ENCODE assay signal across 23 cellular contexts in the genomic region with DNA sequence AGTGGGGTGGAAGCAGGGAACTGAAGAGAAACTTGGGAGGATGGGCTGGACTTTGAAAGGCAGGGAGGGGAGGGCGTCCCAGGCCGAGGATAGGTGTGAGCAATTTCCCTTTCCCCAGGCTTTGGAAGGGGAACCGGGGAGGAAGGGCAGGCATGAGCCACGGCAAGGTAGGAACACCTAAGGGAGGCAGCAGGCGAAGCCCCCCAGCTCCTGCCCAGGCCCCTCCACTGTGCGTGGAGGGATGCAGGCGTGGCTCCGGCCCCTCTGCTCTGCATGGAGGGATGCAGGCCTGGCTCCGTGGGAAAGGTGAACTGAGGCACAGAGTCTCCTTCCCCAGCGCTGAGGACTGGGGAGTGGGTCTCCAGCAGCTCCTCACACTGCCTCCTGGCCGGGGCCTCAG.
DNase-seq lines count a peak whose midpoint lies in the region; ATAC-seq, FAIRE-seq and TF ChIP-seq lines count a peak whose summit lies in the region.
"Had no signal": no experiment of that assay in that cellular context is flagged by ENCODE, and none has a peak within 500 bp of the region (broad histone marks: within the 10 kb centered on the region; RNA-seq: fewer than 3 reads in every experiment).

No MANE protein-coding gene starts in this region.

- ATAC-seq in Right ventricle myocardium inferior: no peak
- ATAC-seq: CD8-positive, alpha-beta T cell had no signal

- no peak overlapping the region for H4K91ac ChIP-seq in neuronal stem cell (ENCODE audit: low read depth, low read length, poor library complexity)

- H3K27me3 ChIP-seq in endothelial cell of umbilical vein (ENCODE audit: control insufficient read depth in 2 of 2, insufficient read depth in 2 of 2, low read length in 2 of 2) (no peaks in the 10 kb centered on the region), neuronal stem cell (ENCODE audit: control insufficient read depth in 3 of 3, insufficient read depth in 3 of 3, low read depth in 1 of 3, low read length in 3 of 3) (peaks cover 0 to 32% (median 0%) of the 10 kb centered on the region in 3 experiments)
- H3K27me3 ChIP-seq in CD8-positive, alpha-beta memory T cell (ENCODE audit: insufficient read depth, low read length, poor library complexity, severe bottlenecking): no peaks in the 10 kb centered on the region

- H3K36me3 Mint-ChIP-seq in CD8-positive, alpha-beta memory T cell: peaks cover 0 to 2% (median 0%) of the 10 kb centered on the region in 3 donors
- H3K36me3 Mint-ChIP-seq: CD8-positive, alpha-beta T cell had no signal

- H4K8ac ChIP-seq in neuronal stem cell (ENCODE audit: low read depth, low read length): no peak overlapping the region

- BruUV-seq in endothelial cell of umbilical vein (replicated peaks; lab: Mats Ljungman, UMichigan): no TSS peak

- H3K36me3 ChIP-seq in endothelial cell of umbilical vein (ENCODE audit: control insufficient read depth in 2 of 2, extremely low read depth in 1 of 2, insufficient read depth in 2 of 2, low read length in 2 of 2) (no peaks in the 10 kb centered on the region), neuronal stem cell (replicated peaks in 1 of 2; ENCODE audit: control insufficient read depth in 2 of 2, insufficient read depth in 2 of 2, low read length in 2 of 2) (no peaks in the 10 kb centered on the region)
- H3K36me3 ChIP-seq in CD8-positive, alpha-beta memory T cell (ENCODE audit: insufficient read depth, low read length): no peaks in the 10 kb centered on the region

- H3K4me1 ChIP-seq in endothelial cell of umbilical vein (ENCODE audit: control insufficient read depth, extremely low read depth, insufficient read depth, low read length): peaks cover 48% of the 10 kb centered on the region
- peaks cover 0 to 6% of the 10 kb centered on the region in 2 donors for H3K4me1 ChIP-seq in neuronal stem cell (ENCODE audit: control insufficient read depth in 2 of 2, insufficient read depth in 1 of 2, low read depth in 1 of 2, low read length in 2 of 2)
- H3K4me1 ChIP-seq in CD8-positive, alpha-beta memory T cell (ENCODE audit: insufficient read depth, low read length): no peaks in the 10 kb centered on the region

- peak overlapping the region; percentile 61 for H2BK15ac ChIP-seq in neuronal stem cell (ENCODE audit: low read length)

- H3K9me3 ChIP-seq in endothelial cell of umbilical vein (replicated peaks; ENCODE audit: control insufficient read depth, insufficient read depth, low read length): no peaks in the 10 kb centered on the region
- no peaks in the 10 kb centered on the region for H3K9me3 ChIP-seq in neuronal stem cell (replicated peaks in 1 of 2; ENCODE audit: control insufficient read depth in 2 of 2, insufficient read depth in 1 of 2, low read depth in 1 of 2, low read length in 2 of 2)
- no peaks in the 10 kb centered on the region for H3K9me3 ChIP-seq in CD8-positive, alpha-beta memory T cell (ENCODE audit: low read length)

- TF ChIP-seq CTCF in endothelial cell of umbilical vein (IDR thresholded peaks at IDR 0.05; ENCODE audit: extremely low read depth in 1 of 2, insufficient read depth in 1 of 2, low read depth in 1 of 2, low read length in 2 of 2): no peak

- H3K4me2 ChIP-seq in endothelial cell of umbilical vein (ENCODE audit: insufficient read depth, low read length): no peak overlapping the region
- no peak overlapping the region for H3K4me2 ChIP-seq in neuronal stem cell (ENCODE audit: insufficient read depth, low read length, poor library complexity, severe bottlenecking)

- no peak overlapping the region for H3K18ac ChIP-seq in neuronal stem cell (ENCODE audit: low read length)

- no peak overlapping the region for H3K27ac ChIP-seq in endothelial cell of umbilical vein (ENCODE audit: insufficient read depth, low read depth, low read length)
- H3K27ac ChIP-seq in neuronal stem cell (replicated peaks; ENCODE audit: low read length): no peak overlapping the region
- no peak overlapping the region for H3K27ac ChIP-seq in CD8-positive, alpha-beta memory T cell (ENCODE audit: low read depth, low read length)
- H3K27ac ChIP-seq: SK-N-MC had no signal

- no peak overlapping the region for H2BK120ac ChIP-seq in neuronal stem cell (ENCODE audit: low read depth, low read length)

- peak; percentile 67 for DNase-seq in cardiac septum (ENCODE audit: low spot score)
- no peak for DNase-seq in Right ventricle myocardium inferior (ENCODE audit: missing footprints)
- no peak for DNase-seq in endothelial cell of umbilical vein (ENCODE audit: low read depth, low spot score)
- DNase-seq in neuronal stem cell (ENCODE audit: low spot score): no peak
- DNase-seq in CD8-positive, alpha-beta memory T cell: no peak
- no peak for DNase-seq in NCI-H1694 (lab: John Stamatoyannopoulos, UW)
- no peak for DNase-seq in iPS-NIHi11 (ENCODE audit: low spot score)
- DNase-seq: AML-193; C1 segment of cervical spinal cord; CD8-positive, alpha-beta T cell; EL; GF-D8; GOT3; Kasumi-1; NCI-H1417; NCI-H187; NCI-H2107; NCI-H446 treated with DMSO at 0.1 percent for 48 hours; NCI-H526 treated with DMSO at 0.1 percent for 48 hours; SHP77 treated with DMSO at 0.1 percent for 48 hours had no signal

- peak; percentile 15 for FAIRE-seq in endothelial cell of umbilical vein (lab: Jason Lieb, UNC)
- FAIRE-seq: D721Med, GM19239 had no signal

- H2AFZ ChIP-seq in endothelial cell of umbilical vein (ENCODE audit: low read depth, low read length) (no peak overlapping the region), neuronal stem cell (ENCODE audit: low read length) (no peak overlapping the region)

- dilution Hi-C loops in endothelial cell of umbilical vein (cut with MboI; ENCODE audit: extremely low pct_ligation_motif_present, low sequenced_read_pairs): no loop called here

- no peak for TF ChIP-seq POLR2A in endothelial cell of umbilical vein (IDR thresholded peaks at IDR 0.05; ENCODE audit: low read depth, low read length)

- H3K27ac Mint-ChIP-seq in CD8-positive, alpha-beta memory T cell: peak overlapping the region in 1 of 8 donors; percentile 28
- H3K27ac Mint-ChIP-seq: CD8-positive, alpha-beta T cell had no signal

- H3K4ac ChIP-seq in neuronal stem cell (ENCODE audit: low read length): no peak overlapping the region

- peak overlapping the region; percentile 51 for H3K14ac ChIP-seq in neuronal stem cell (ENCODE audit: low read length)

- no peak overlapping the region for H3K23ac ChIP-seq in neuronal stem cell (ENCODE audit: low read depth, low read length, poor library complexity)

- CTCF ChIA-PET in endothelial cell of umbilical vein (lab: Charles Lee): interaction anchor here (0.6 to 1.3 kb wide), 4 partner anchors 15 to 104 kb away, joined by 3 to 4 read pairs (median 3); no protein-coding TSS in a partner anchor
- CTCF ChIA-PET in CD8-positive, alpha-beta memory T cell (lab: Charles Lee): no interaction called here

- H3K9ac ChIP-seq in endothelial cell of umbilical vein (replicated peaks; ENCODE audit: extremely low read depth, insufficient read depth, low read length) (no peak overlapping the region), neuronal stem cell (ENCODE audit: low read depth, low read length, poor library complexity) (no peak overlapping the region)

- H3K9me3 Mint-ChIP-seq in CD8-positive, alpha-beta memory T cell: peaks cover 0 to 1% (median 0%) of the 10 kb centered on the region in 5 donors
- H3K9me3 Mint-ChIP-seq: CD8-positive, alpha-beta T cell had no signal

- H3K4me1 Mint-ChIP-seq in CD8-positive, alpha-beta memory T cell: no peaks in the 10 kb centered on the region

- H2BK12ac ChIP-seq in neuronal stem cell (ENCODE audit: low read length): peak overlapping the region; percentile 79

- H3K4me3 ChIP-seq in endothelial cell of umbilical vein (replicated peaks in 1 of 3; ENCODE audit: insufficient read depth in 1 of 3, low read depth in 1 of 3, low read length in 3 of 3) (no peak overlapping the region), neuronal stem cell (ENCODE audit: low read length in 2 of 2) (no peak overlapping the region)
- no peak overlapping the region for H3K4me3 ChIP-seq in CD8-positive, alpha-beta memory T cell (ENCODE audit: low read length)
- H3K4me3 ChIP-seq: SK-N-MC had no signal

- no CpG with 5 or more reads among the region's 11 CpGs for WGBS in neuronal stem cell (ENCODE audit: extremely low coverage in 2 of 2, insufficient read length in 2 of 2, insufficient replicate concordance in 1 of 2), 2 donors

- no peaks in the 10 kb centered on the region for H3K79me2 ChIP-seq in endothelial cell of umbilical vein (ENCODE audit: control insufficient read depth, insufficient read depth, low read length)

- H2AK5ac ChIP-seq in neuronal stem cell (ENCODE audit: low read depth, low read length): no peak overlapping the region

- no peak overlapping the region for H2BK5ac ChIP-seq in neuronal stem cell (ENCODE audit: low read length)

- H3K9me1 ChIP-seq in endothelial cell of umbilical vein (replicated peaks; ENCODE audit: control insufficient read depth, extremely low read depth, insufficient read depth, low read length): no peaks in the 10 kb centered on the region

- intact Hi-C loops in cardiac septum (cut with DNase I) (no loop called here), Right ventricle myocardium inferior (cut with DNase I) (no loop called here), endothelial cell of umbilical vein (cut with micrococcal nuclease) (no loop called here)

- H3K27me3 Mint-ChIP-seq in CD8-positive, alpha-beta memory T cell: peaks cover 4 to 25% of the 10 kb centered on the region in 2 donors

- POLR2A ChIA-PET in endothelial cell of umbilical vein (lab: Charles Lee): no interaction called here
- POLR2A ChIA-PET in CD8-positive, alpha-beta memory T cell (lab: Charles Lee): no interaction called here

- no peak overlapping the region for H3K4me3 Mint-ChIP-seq in CD8-positive, alpha-beta memory T cell
- H3K4me3 Mint-ChIP-seq: CD8-positive, alpha-beta T cell had no signal

- no peaks in the 10 kb centered on the region for H4K20me1 ChIP-seq in endothelial cell of umbilical vein (replicated peaks; ENCODE audit: control insufficient read depth, extremely low read depth, insufficient read depth, low read length)

- H3K79me1 ChIP-seq in neuronal stem cell (ENCODE audit: low read depth, low read length): no peaks in the 10 kb centered on the region

TF ChIP-seq in endothelial cell of umbilical vein, 7 proteins besides CTCF, POLR2A, EP300 and RAD21 (continues in another document):
- TF ChIP-seq, protein P1, sequence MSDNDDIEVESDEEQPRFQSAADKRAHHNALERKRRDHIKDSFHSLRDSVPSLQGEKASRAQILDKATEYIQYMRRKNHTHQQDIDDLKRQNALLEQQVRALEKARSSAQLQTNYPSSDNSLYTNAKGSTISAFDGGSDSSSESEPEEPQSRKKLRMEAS (IDR thresholded peaks at IDR 0.05; ENCODE audit: insufficient read depth, insufficient read length): no peak
- TF ChIP-seq MYC (IDR thresholded peaks at IDR 0.05; ENCODE audit: low read depth, low read length): no peak
- TF ChIP-seq JUN (IDR thresholded peaks at IDR 0.05; ENCODE audit: borderline replicate concordance, insufficient read depth, insufficient read length, low read depth): no peak
- TF ChIP-seq EZH2 (IDR thresholded peaks at IDR 0.05; ENCODE audit: borderline replicate concordance, low read depth, low read length, severe bottlenecking): no peak
- TF ChIP-seq FOS (IDR thresholded peaks at IDR 0.05; ENCODE audit: borderline replicate concordance, insufficient read depth, low read length): no peak
- no peak for TF ChIP-seq GATA2 (IDR thresholded peaks at IDR 0.05; ENCODE audit: insufficient read depth, insufficient read length, low read depth, low read length)
